Comparison of ENCODE assay signal across 8 cellular contexts in genomic region chr13:100235311-100235901, GRCh38.
DNase-seq lines count a peak whose midpoint lies in the region; ATAC-seq lines count a peak whose summit lies in the region.

No MANE protein-coding gene starts in this region.

- peak; percentile 35 for DNase-seq in NCI-H510A treated with DMSO at 0.1 percent for 48 hours (lab: John Stamatoyannopoulos, UW)
- DNase-seq in NCI-H510A (lab: John Stamatoyannopoulos, UW), result no peak
- DNase-seq in NCI-H82 treated with DMSO at 0.1 percent for 48 hours (lab: John Stamatoyannopoulos, UW; ENCODE audit: unreplicated experiment), result peak; percentile 13
- peak; percentile 36 for DNase-seq in central memory CD4-positive, alpha-beta T cell
- DNase-seq in medulla oblongata (ENCODE audit: extremely low spot score), result peak; percentile 69
- no peak for DNase-seq in NK-92 treated with Interleukin-12 subunit alpha and Interleukin-12 subunit beta, amount 100 ng/mL, for 24 hours (lab: John Stamatoyannopoulos, UW)

- ATAC-seq in HG03354 (IDR thresholded peaks at IDR 0.05; ENCODE audit: poor library complexity, severe bottlenecking, unreplicated experiment), result peak; percentile 53
- no peak for ATAC-seq in GM21825 (IDR thresholded peaks at IDR 0.05; ENCODE audit: unreplicated experiment)

Comparison
In these comparisons a context has a peak if more than half of its experiments do, and no peak if none do; other contexts are left out.
1. DNase-seq: peak in NCI-H510A treated with DMSO at 0.1 percent for 48 hours (single experiment), NCI-H82 treated with DMSO at 0.1 percent for 48 hours (single experiment), central memory CD4-positive, alpha-beta T cell (single experiment) and medulla oblongata (single experiment); none in NCI-H510A (single experiment) and NK-92 treated with Interleukin-12 subunit alpha and Interleukin-12 subunit beta, amount 100 ng/mL, for 24 hours (single experiment).